In genomic region chr1:6037338-6037762, GRCh38 we compare ENCODE assay signal across 10 cellular contexts. TPM values are rescaled to one million over a fixed set of nuclear protein-coding genes. Genes with fewer than 3 reads are reported as not detected.
DNase-seq lines count a peak whose midpoint lies in the region; ATAC-seq and TF ChIP-seq lines count a peak whose summit lies in the region.
"Had no signal": no experiment of that assay in that cellular context is flagged by ENCODE, and none has a peak within 500 bp of the region (broad histone marks: within the 10 kb centered on the region; RNA-seq: fewer than 3 reads in every experiment).

No MANE protein-coding gene starts in this region.

- H3K4me3 Mint-ChIP-seq in activated CD4-positive, alpha-beta T cell treated with anti-CD3 and anti-CD28 coated beads, Interleukin-2, amount 10 ng/mL, durations not matched to agents 7 days and 5 days, result no peak overlapping the region
- no peak overlapping the region for H3K4me3 Mint-ChIP-seq in activated CD8-positive, alpha-beta T cell treated with anti-CD3 and anti-CD28 coated beads for 36 hours

- no peaks in the 10 kb centered on the region for H3F3A ChIP-seq in smooth muscle cell (ENCODE audit: low read depth)

- peak overlapping the region; percentile 31 for H3K27ac Mint-ChIP-seq in activated CD4-positive, alpha-beta T cell treated with anti-CD3 and anti-CD28 coated beads, Interleukin-2, amount 10 ng/mL, durations not matched to agents 7 days and 5 days
- H3K27ac Mint-ChIP-seq in activated CD8-positive, alpha-beta T cell treated with anti-CD3 and anti-CD28 coated beads for 36 hours, result peak overlapping the region; percentile 72

- no peaks in the 10 kb centered on the region for H3K9me3 ChIP-seq in smooth muscle cell (replicated peaks; ENCODE audit: low read depth)
- H3K9me3 ChIP-seq: pancreas had no signal

- DNase-seq in activated CD4-positive, alpha-beta T cell treated with anti-CD3 and anti-CD28 coated beads, Interleukin-2, amount 10 ng/mL, durations not matched to agents 7 days and 5 days, result peak; percentile 12
- no peak for DNase-seq in activated CD4-positive, alpha-beta T cell treated with anti-CD3 and anti-CD28 coated beads for 4 hours
- peak; percentile 53 for DNase-seq in activated CD8-positive, alpha-beta T cell treated with anti-CD3 and anti-CD28 coated beads for 36 hours
- DNase-seq in smooth muscle cell (lab: John Stamatoyannopoulos, UW; ENCODE audit: unreplicated experiment) (peak; percentile 6), DMS 273 (lab: John Stamatoyannopoulos, UW; ENCODE audit: unreplicated experiment) (no peak)
- DNase-seq: NCI-H1930 had no signal

- H3K9ac ChIP-seq in smooth muscle cell (ENCODE audit: low read depth), result no peak overlapping the region

- ATAC-seq in HG03066 (IDR thresholded peaks at IDR 0.05; ENCODE audit: low read depth, unreplicated experiment) (peak; percentile 67), GM19023 (IDR thresholded peaks at IDR 0.05; ENCODE audit: unreplicated experiment) (no peak), GM19035 (IDR thresholded peaks at IDR 0.05; ENCODE audit: unreplicated experiment) (no peak)
- ATAC-seq in activated CD8-positive, alpha-beta T cell treated with anti-CD3 and anti-CD28 coated beads for 36 hours, result peak; percentile 67
- ATAC-seq: pancreas had no signal

- H3K27ac ChIP-seq in smooth muscle cell (ENCODE audit: low read depth), result no peak overlapping the region
- H3K27ac ChIP-seq: pancreas had no signal

- H3K27me3 ChIP-seq in smooth muscle cell (ENCODE audit: low read depth), result peaks cover 17% of the 10 kb centered on the region

- intact Hi-C loops in activated CD8-positive, alpha-beta T cell treated with anti-CD3 and anti-CD28 coated beads for 36 hours (cut with micrococcal nuclease), result no loop called here

- H3K9me3 Mint-ChIP-seq in activated CD4-positive, alpha-beta T cell treated with anti-CD3 and anti-CD28 coated beads, Interleukin-2, amount 10 ng/mL, durations not matched to agents 7 days and 5 days, result no peaks in the 10 kb centered on the region
- H3K9me3 Mint-ChIP-seq in activated CD8-positive, alpha-beta T cell treated with anti-CD3 and anti-CD28 coated beads for 36 hours, result no peaks in the 10 kb centered on the region

- WGBS in smooth muscle cell (ENCODE audit: low lambda C conversion rate), result 6% methylated on average over 9 of the region's 9 CpGs

- CTCF ChIA-PET in activated CD4-positive, alpha-beta T cell treated with anti-CD3 and anti-CD28 coated beads, Interleukin-2, amount 10 ng/mL, durations not matched to agents 7 days and 5 days (lab: Charles Lee), result interaction anchor here (0.6 kb wide), 1 partner anchor 282 kb away, joined by 3 read pairs; no protein-coding TSS in a partner anchor
- CTCF ChIA-PET in activated CD8-positive, alpha-beta T cell treated with anti-CD3 and anti-CD28 coated beads for 36 hours (lab: Charles Lee), result no interaction called here

- peaks cover 48% of the 10 kb centered on the region for H3K4me1 Mint-ChIP-seq in activated CD4-positive, alpha-beta T cell treated with anti-CD3 and anti-CD28 coated beads, Interleukin-2, amount 10 ng/mL, durations not matched to agents 7 days and 5 days
- H3K4me1 Mint-ChIP-seq in activated CD8-positive, alpha-beta T cell treated with anti-CD3 and anti-CD28 coated beads for 36 hours (ENCODE audit: low read depth), result peaks cover 59% of the 10 kb centered on the region

- POLR2A ChIA-PET in activated CD4-positive, alpha-beta T cell treated with anti-CD3 and anti-CD28 coated beads, Interleukin-2, amount 10 ng/mL, durations not matched to agents 7 days and 5 days (lab: Charles Lee), result no interaction called here
- POLR2A ChIA-PET in activated CD8-positive, alpha-beta T cell treated with anti-CD3 and anti-CD28 coated beads for 36 hours (lab: Charles Lee), result interaction anchor here (0.9 to 1.3 kb wide), 2 partner anchors 10 to 11 kb away, joined by 4 read pairs; no protein-coding TSS in a partner anchor

- H3K27me3 Mint-ChIP-seq in activated CD4-positive, alpha-beta T cell treated with anti-CD3 and anti-CD28 coated beads, Interleukin-2, amount 10 ng/mL, durations not matched to agents 7 days and 5 days, result no peaks in the 10 kb centered on the region
- no peaks in the 10 kb centered on the region for H3K27me3 Mint-ChIP-seq in activated CD8-positive, alpha-beta T cell treated with anti-CD3 and anti-CD28 coated beads for 36 hours

- H4K20me1 ChIP-seq in smooth muscle cell (ENCODE audit: low read depth), result no peaks in the 10 kb centered on the region

- no peaks in the 10 kb centered on the region for H3K36me3 ChIP-seq in smooth muscle cell (ENCODE audit: low read depth)
- H3K36me3 ChIP-seq: pancreas had no signal

- TF ChIP-seq CTCF in activated CD8-positive, alpha-beta T cell treated with anti-CD3 and anti-CD28 coated beads for 36 hours (IDR thresholded peaks at IDR 0.05), result no peak
- no peak for TF ChIP-seq CTCF in smooth muscle cell (IDR thresholded peaks at IDR 0.05; ENCODE audit: borderline replicate concordance, insufficient read depth, poor library complexity, severe bottlenecking)

- H3K79me2 ChIP-seq in smooth muscle cell (ENCODE audit: low read depth), result no peaks in the 10 kb centered on the region

- H3K4me1 ChIP-seq in smooth muscle cell (ENCODE audit: low read depth), result no peaks in the 10 kb centered on the region
- H3K4me1 ChIP-seq: pancreas had no signal

- H3K4me2 ChIP-seq in smooth muscle cell, result peak overlapping the region; percentile 51

- peaks cover 26% of the 10 kb centered on the region for H3K36me3 Mint-ChIP-seq in activated CD4-positive, alpha-beta T cell treated with anti-CD3 and anti-CD28 coated beads, Interleukin-2, amount 10 ng/mL, durations not matched to agents 7 days and 5 days (ENCODE audit: low read depth)
- peaks cover 51% of the 10 kb centered on the region for H3K36me3 Mint-ChIP-seq in activated CD8-positive, alpha-beta T cell treated with anti-CD3 and anti-CD28 coated beads for 36 hours (ENCODE audit: low read depth)

- H3K4me3 ChIP-seq in smooth muscle cell, result no peak overlapping the region
- H3K4me3 ChIP-seq: pancreas had no signal

- no peak overlapping the region for H2AFZ ChIP-seq in smooth muscle cell (ENCODE audit: low read depth)

RNA-seq across cellular contexts. Expression of gene KCNAB2, which starts 8.3 kb away (rescaled TPM):
- 100 to 1,000 TPM; 258 to 294 TPM for total RNA-seq in activated CD4-positive, alpha-beta T cell treated with anti-CD3 and anti-CD28 coated beads, Interleukin-2, amount 10 ng/mL, durations not matched to agents 7 days and 5 days
- total RNA-seq in activated CD8-positive, alpha-beta T cell treated with anti-CD3 and anti-CD28 coated beads for 36 hours, result 100 to 1,000 TPM; 290 to 299 TPM
- total RNA-seq in smooth muscle cell, result 1.4 and 3.6 TPM in 2 replicates
- polyA plus RNA-seq in smooth muscle cell, result 2.9 and 3.9 TPM in 2 replicates

RNA-seq across cellular contexts. Expression of gene NPHP4, which starts 45.1 kb away (rescaled TPM):
- 10 to 100 TPM; 14.6 to 16.1 TPM for total RNA-seq in activated CD4-positive, alpha-beta T cell treated with anti-CD3 and anti-CD28 coated beads, Interleukin-2, amount 10 ng/mL, durations not matched to agents 7 days and 5 days
- 10 to 100 TPM; 16.5 to 16.8 TPM for total RNA-seq in activated CD8-positive, alpha-beta T cell treated with anti-CD3 and anti-CD28 coated beads for 36 hours
- total RNA-seq in smooth muscle cell, result 8.4 and 8.6 TPM in 2 replicates
- 4.9 and 5.4 TPM in 2 replicates for polyA plus RNA-seq in smooth muscle cell

Comparison
In these comparisons a context has a peak if more than half of its experiments do, and no peak if none do; other contexts are left out.
1. DNase-seq: peak in activated CD4-positive, alpha-beta T cell treated with anti-CD3 and anti-CD28 coated beads, Interleukin-2, amount 10 ng/mL, durations not matched to agents 7 days and 5 days (single experiment), activated CD8-positive, alpha-beta T cell treated with anti-CD3 and anti-CD28 coated beads for 36 hours (single experiment) and smooth muscle cell (single experiment); none in activated CD4-positive, alpha-beta T cell treated with anti-CD3 and anti-CD28 coated beads for 4 hours (0 of 2) and DMS 273 (single experiment).
2. ATAC-seq: peak in HG03066 (single experiment) and activated CD8-positive, alpha-beta T cell treated with anti-CD3 and anti-CD28 coated beads for 36 hours (single experiment); none in GM19023 (single experiment) and GM19035 (single experiment).
3. RNA of gene KCNAB2, which starts 8.3 kb away (total RNA-seq): 290 to 299 TPM in activated CD8-positive, alpha-beta T cell treated with anti-CD3 and anti-CD28 coated beads for 36 hours and 258 to 294 TPM in activated CD4-positive, alpha-beta T cell treated with anti-CD3 and anti-CD28 coated beads, Interleukin-2, amount 10 ng/mL, durations not matched to agents 7 days and 5 days; 1.4 to 3.6 TPM in smooth muscle cell; every median in the first group is over 10 times any median in the second.